Comparison of ENCODE assay signal across 18 cellular contexts in genomic region chr6:136783021-136783420, GRCh38. TPM values are rescaled to one million over a fixed set of nuclear protein-coding genes. Genes with fewer than 3 reads are reported as not detected.
DNase-seq lines count a peak whose midpoint lies in the region; ATAC-seq and TF ChIP-seq lines count a peak whose summit lies in the region.
"Had no signal": no experiment of that assay in that cellular context is flagged by ENCODE, and none has a peak within 500 bp of the region (broad histone marks: within the 10 kb centered on the region; RNA-seq: fewer than 3 reads in every experiment).

No MANE protein-coding gene starts in this region.

- H3K27ac Mint-ChIP-seq in CD14-positive monocyte: peak overlapping the region; percentile 94 to 98 (median 97)
- H3K27ac Mint-ChIP-seq in central memory CD8-positive, alpha-beta T cell (ENCODE audit: low read depth): peak overlapping the region; percentile 69
- H3K27ac Mint-ChIP-seq: endodermal cell had no signal

- H4K12ac ChIP-seq in trophoblast cell (ENCODE audit: low read depth, low read length): no peak overlapping the region

- no peaks in the 10 kb centered on the region for H3K36me3 ChIP-seq in Loucy (ENCODE audit: insufficient read depth, low read length)
- no peaks in the 10 kb centered on the region for H3K36me3 ChIP-seq in trophoblast cell (ENCODE audit: control insufficient read depth in 1 of 2, insufficient read depth in 2 of 2, low read length in 2 of 2)
- H3K36me3 ChIP-seq: gastrocnemius medialis, right atrium auricular region had no signal

- no peak overlapping the region for H2BK120ac ChIP-seq in trophoblast cell (ENCODE audit: insufficient read depth, low read length, poor library complexity)

- no peak overlapping the region for H3K4ac ChIP-seq in trophoblast cell (ENCODE audit: low read depth, low read length)

- no peaks in the 10 kb centered on the region for H3K9me2 ChIP-seq in Loucy (replicated peaks; ENCODE audit: low read depth, low read length)

- H3K27me3 Mint-ChIP-seq in CD14-positive monocyte (ENCODE audit: low read depth in 3 of 3): peaks cover 0 to 2% (median 2%) of the 10 kb centered on the region in 3 donors
- H3K27me3 Mint-ChIP-seq in central memory CD8-positive, alpha-beta T cell: no peaks in the 10 kb centered on the region

- H3K27ac ChIP-seq in trophoblast cell (ENCODE audit: low read depth, low read length): no peak overlapping the region
- H3K27ac ChIP-seq: C4-2B, gastrocnemius medialis had no signal

- no peak overlapping the region for H2AK5ac ChIP-seq in trophoblast cell (ENCODE audit: low read length)

- H3K27me3 ChIP-seq in Loucy (ENCODE audit: insufficient read depth, low read length, poor library complexity, severe bottlenecking): no peaks in the 10 kb centered on the region
- H3K27me3 ChIP-seq in trophoblast cell (ENCODE audit: insufficient read depth, low read length): no peaks in the 10 kb centered on the region
- H3K27me3 ChIP-seq: gastrocnemius medialis, right atrium auricular region had no signal

- H3K36me3 Mint-ChIP-seq in CD14-positive monocyte: peaks cover 5 to 21% of the 10 kb centered on the region in 2 donors
- peaks cover 11% of the 10 kb centered on the region for H3K36me3 Mint-ChIP-seq in central memory CD8-positive, alpha-beta T cell (ENCODE audit: insufficient read depth)

- no peak overlapping the region for H4K91ac ChIP-seq in trophoblast cell (ENCODE audit: low read depth, low read length)

- no CpG with 5 or more reads among the region's 6 CpGs for WGBS in trophoblast cell (ENCODE audit: extremely low coverage, insufficient coverage, insufficient read length)

- H3F3A ChIP-seq in Loucy (ENCODE audit: low read depth): no peaks in the 10 kb centered on the region; the same call in 1 of the 2 replicates

- no peaks in the 10 kb centered on the region for H3K79me1 ChIP-seq in trophoblast cell (ENCODE audit: low read length)

- intact Hi-C loops in CD14-positive monocyte (cut with micrococcal nuclease): loop anchor here in 1 of 2 donors (10.0 kb wide), 2 partner anchors 452 to 498 kb away; partner anchors contain the start of gene BCLAF1

- no peak overlapping the region for H3K4me3 Mint-ChIP-seq in CD14-positive monocyte
- no peak overlapping the region for H3K4me3 Mint-ChIP-seq in central memory CD8-positive, alpha-beta T cell
- H3K4me3 Mint-ChIP-seq: endodermal cell had no signal

- H3K14ac ChIP-seq in trophoblast cell (ENCODE audit: low read length): no peak overlapping the region

- peaks cover 0 to 2% (median 0%) of the 10 kb centered on the region in 7 donors for H3K9me3 Mint-ChIP-seq in CD14-positive monocyte
- H3K9me3 Mint-ChIP-seq in central memory CD8-positive, alpha-beta T cell: no peaks in the 10 kb centered on the region
- H3K9me3 Mint-ChIP-seq: endodermal cell had no signal

- no peak overlapping the region for H2BK5ac ChIP-seq in trophoblast cell (ENCODE audit: low read depth, low read length, poor library complexity)

- H2BK12ac ChIP-seq in trophoblast cell (ENCODE audit: low read length): peak overlapping the region; percentile 35

- no peak for ATAC-seq in central memory CD8-positive, alpha-beta T cell (replicated peaks; ENCODE audit: extremely low read depth, poor library complexity, severe bottlenecking)
- ATAC-seq in GM21825 (IDR thresholded peaks at IDR 0.05; ENCODE audit: unreplicated experiment): no peak
- no peak for ATAC-seq in GM21576 (IDR thresholded peaks at IDR 0.05; ENCODE audit: unreplicated experiment)
- no peak for ATAC-seq in GM18498 (IDR thresholded peaks at IDR 0.05; ENCODE audit: unreplicated experiment)

- TF ChIP-seq CTCF in CD14-positive monocyte (IDR thresholded peaks at IDR 0.05) (no peak), Loucy (conservative IDR thresholded peaks at IDR 0.05; ENCODE audit: low read length) (no peak)

- peak overlapping the region; percentile 59 for H3K9ac ChIP-seq in Loucy (ENCODE audit: low read depth, low read length, poor library complexity, severe bottlenecking)
- no peak overlapping the region for H3K9ac ChIP-seq in trophoblast cell (ENCODE audit: low read length)

- H3K79me2 ChIP-seq in Loucy (ENCODE audit: insufficient read depth, low read length) (no peaks in the 10 kb centered on the region), trophoblast cell (ENCODE audit: control insufficient read depth, insufficient read depth, low read length, poor library complexity) (no peaks in the 10 kb centered on the region)

- no peaks in the 10 kb centered on the region for H3K9me3 ChIP-seq in Loucy (ENCODE audit: insufficient read depth, low read depth, low read length)
- no peaks in the 10 kb centered on the region for H3K9me3 ChIP-seq in trophoblast cell (ENCODE audit: insufficient read depth, low read depth, low read length)
- H3K9me3 ChIP-seq: gastrocnemius medialis, right atrium auricular region had no signal

- no peak overlapping the region for H3K18ac ChIP-seq in trophoblast cell (ENCODE audit: low read length)

- H2AFZ ChIP-seq in Loucy (ENCODE audit: low read length): peak overlapping the region; percentile 9; the same call in 1 of the 2 replicates
- H2AFZ ChIP-seq in trophoblast cell (ENCODE audit: insufficient read depth, low read length, poor library complexity): no peak overlapping the region

- H3K4me1 ChIP-seq in Loucy (ENCODE audit: insufficient read depth, low read length, poor library complexity, severe bottlenecking) (peaks cover 40% of the 10 kb centered on the region), trophoblast cell (ENCODE audit: control insufficient read depth in 1 of 2, insufficient read depth in 2 of 2, low read length in 2 of 2) (peaks cover 0 to 5% of the 10 kb centered on the region in 2 experiments)

- no peak for DNase-seq in CD14-positive monocyte (ENCODE audit: low spot score)
- DNase-seq in central memory CD8-positive, alpha-beta T cell (ENCODE audit: low spot score in 2 of 2): no peak
- no peak for DNase-seq in trophoblast cell
- no peak for DNase-seq in midbrain (lab: John Stamatoyannopoulos, UW)
- DNase-seq: activated effector memory CD4-positive, alpha-beta T cell treated with anti-CD3 and anti-CD28 coated beads, Interleukin-2, amount 50 U/mL, for 16 hours; endodermal cell; gastrocnemius medialis; NCI-H1092 treated with DMSO at 0.1 percent for 48 hours; NCI-H2171; NK-92 treated with Interleukin-12 subunit alpha and Interleukin-12 subunit beta, amount 100 ng/mL, for 24 hours; Right ventricle myocardium superior; stimulated activated CD4-positive, alpha-beta T cell treated with anti-CD3 and anti-CD28 coated beads, Interleukin-4, amount 100 ng/mL, for 4 hours had no signal

- H3K4me3 ChIP-seq in Loucy (ENCODE audit: low read length, poor library complexity, severe bottlenecking): no peak overlapping the region
- H3K4me3 ChIP-seq in trophoblast cell (ENCODE audit: low read depth, low read length): no peak overlapping the region
- H3K4me3 ChIP-seq: gastrocnemius medialis, right atrium auricular region had no signal

- no peaks in the 10 kb centered on the region for H4K20me1 ChIP-seq in Loucy (ENCODE audit: insufficient read depth, low read length, poor library complexity, severe bottlenecking)

- peak overlapping the region; percentile 72 for H3K4me2 ChIP-seq in Loucy (ENCODE audit: low read depth, low read length, poor library complexity, severe bottlenecking)
- no peak overlapping the region for H3K4me2 ChIP-seq in trophoblast cell (ENCODE audit: low read length)

- no peak overlapping the region for H4K8ac ChIP-seq in trophoblast cell (ENCODE audit: low read depth, low read length)

- H3K4me1 Mint-ChIP-seq in CD14-positive monocyte: peaks cover 74% of the 10 kb centered on the region
- H3K4me1 Mint-ChIP-seq in central memory CD8-positive, alpha-beta T cell: peaks cover 50% of the 10 kb centered on the region
- H3K4me1 Mint-ChIP-seq: endodermal cell had no signal

- no peak overlapping the region for H3K23ac ChIP-seq in trophoblast cell (ENCODE audit: low read length)

RNA-seq across cellular contexts. Expression of gene MAP3K5, which starts 9.3 kb away (rescaled TPM):
- polyA plus RNA-seq in CD14-positive monocyte: 10 to 100 TPM in 1 of 2 donors, 1 to 10 TPM in 1; 9.6 to 11.1 TPM
- polyA plus RNA-seq in trophoblast cell (2013): 1.2 and 1.3 TPM in 2 replicates

RNA-seq across cellular contexts. Expression of gene PEX7, which starts 39.4 kb away (rescaled TPM):
- polyA plus RNA-seq in CD14-positive monocyte: 1 to 10 TPM; 3.9 to 6.1 TPM
- 4.0 and 5.0 TPM in 2 replicates for polyA plus RNA-seq in trophoblast cell (2013)
